ENCODE assay signal across 1 cellular context in genomic region chr17:31936615-31937609, GRCh38.
TF ChIP-seq lines count a peak whose summit lies in the region.
"Not testable (repeated sequence)": the region's sequence is repeated elsewhere in the genome, so short reads cannot be mapped to it uniquely, and the experiment has no call there.

Gene SUZ12 (plus strand): TSS chr17:31937007. CDS start chr17:31937247, 240 bp downstream.

TF ChIP-seq in HepG2, 621 proteins besides CTCF, POLR2A, EP300 and RAD21 (continued from another document):
- TF ChIP-seq E2F1 (CRISPR knock-in tag; IDR thresholded peaks at IDR 0.05) (peak; percentile 76; the same call in 1 of the 2 replicates), KDM5A (IDR thresholded peaks at IDR 0.05; ENCODE audit: borderline replicate concordance, low read length) (peak; percentile 50; the same call in 1 of the 2 replicates), ELF3 (CRISPR knock-in tag; IDR thresholded peaks at IDR 0.05) (0 out of 2 replicates have a peak, but pooled peaks have one; percentile 27), NONO (CRISPR knock-in tag; conservative IDR thresholded peaks at IDR 0.05) (0 out of 2 replicates have a peak, but pooled peaks have one; percentile 38), RXRB (CRISPR knock-in tag; IDR thresholded peaks at IDR 0.05; ENCODE audit: borderline replicate concordance) (0 out of 2 replicates have a peak, but pooled peaks have one; percentile 10), KMT2B (CRISPR knock-in tag; IDR thresholded peaks at IDR 0.05) (peak; percentile 74), ERF (CRISPR knock-in tag; IDR thresholded peaks at IDR 0.05) (peak; percentile 21; the same call in 1 of the 2 replicates), HOXA3 (CRISPR knock-in tag; IDR thresholded peaks at IDR 0.05) (peak; percentile 64), ZNF362 (CRISPR knock-in tag; IDR thresholded peaks at IDR 0.05; ENCODE audit: borderline replicate concordance) (peak; percentile 77), HDAC1 (CRISPR knock-in tag; IDR thresholded peaks at IDR 0.05) (peak; percentile 52), ZNF589 (CRISPR knock-in tag; conservative IDR thresholded peaks at IDR 0.05) (0 out of 2 replicates have a peak, but pooled peaks have one; percentile 45), NFYB (CRISPR knock-in tag; IDR thresholded peaks at IDR 0.05) (peak; percentile 79), TAF1 (CRISPR knock-in tag; IDR thresholded peaks at IDR 0.05) (peak; percentile 46; the same call in 1 of the 2 replicates), SP2 (CRISPR knock-in tag; IDR thresholded peaks at IDR 0.05) (peak; percentile 74), KDM2A (CRISPR knock-in tag; IDR thresholded peaks at IDR 0.05; ENCODE audit: borderline replicate concordance, low read depth) (peak; percentile 21; the same call in 1 of the 2 replicates), HNRNPK (IDR thresholded peaks at IDR 0.05; ENCODE audit: low read depth, low read length, poor library complexity, severe bottlenecking) (peak; percentile 94), SP4 (CRISPR knock-in tag; IDR thresholded peaks at IDR 0.05) (peak; percentile 55; the same call in 1 of the 2 replicates), ZNF710 (CRISPR knock-in tag; IDR thresholded peaks at IDR 0.05; ENCODE audit: borderline replicate concordance) (peak; percentile 85; the same call in 1 of the 2 replicates), ZFY (CRISPR knock-in tag; IDR thresholded peaks at IDR 0.05) (peak; percentile 55; the same call in 1 of the 2 replicates), YEATS2 (CRISPR knock-in tag; IDR thresholded peaks at IDR 0.05; ENCODE audit: borderline replicate concordance) (peak; percentile 2; the same call in 1 of the 2 replicates), NFYC (CRISPR knock-in tag; IDR thresholded peaks at IDR 0.05) (peak; percentile 78), YY1 (IDR thresholded peaks at IDR 0.05; ENCODE audit: insufficient read depth, insufficient replicate concordance, low read depth, low read length) (peak; percentile 58), ZNF563 (CRISPR knock-in tag; IDR thresholded peaks at IDR 0.05) (peak; percentile 59; the same call in 1 of the 2 replicates), ARID4A (CRISPR knock-in tag; IDR thresholded peaks at IDR 0.05; ENCODE audit: borderline replicate concordance) (peak; percentile 68; the same call in 1 of the 2 replicates), ZSCAN25 (CRISPR knock-in tag; IDR thresholded peaks at IDR 0.05) (peak; percentile 88; the same call in 1 of the 2 replicates), MXI1 (IDR thresholded peaks at IDR 0.05; ENCODE audit: borderline replicate concordance, low read depth, low read length) (0 out of 3 replicates have a peak, but pooled peaks have one; percentile 24)
- not testable (repeated sequence) for TF ChIP-seq NONO (IDR thresholded peaks at IDR 0.05)
